ENCODE assay signal across 8 cellular contexts in genomic region chr6:37565267-37566208, GRCh38.
DNase-seq lines count a peak whose midpoint lies in the region; ATAC-seq, FAIRE-seq and TF ChIP-seq lines count a peak whose summit lies in the region.

No MANE protein-coding gene starts in this region.

- no peaks in the 10 kb centered on the region for H3K9me3 ChIP-seq in BLaER1 treated with 17β-estradiol and CSF1 and Interleukin-3, amounts not matched to agents 10 nM and 100 nM (replicated peaks in 1 of 11)
- H3K9me3 ChIP-seq in thoracic aorta = no peaks in the 10 kb centered on the region

- no peak for FAIRE-seq in H54 (lab: Jason Lieb, UNC)

- peak overlapping the region in 8 of 11 experiments; percentile 28 to 66 (median 34); a peak in 13 of 22 replicates for H3K9ac ChIP-seq in BLaER1 treated with 17β-estradiol and CSF1 and Interleukin-3, amounts not matched to agents 10 nM and 100 nM

- peak overlapping the region in 3 of 11 experiments; percentile 13 to 74 (median 36); a peak in 6 of 22 replicates for H3K27ac ChIP-seq in BLaER1 treated with 17β-estradiol and CSF1 and Interleukin-3, amounts not matched to agents 10 nM and 100 nM
- H3K27ac ChIP-seq in thoracic aorta = no peak overlapping the region

- TF ChIP-seq CTCF in thoracic aorta (IDR thresholded peaks at IDR 0.05) = no peak

- no peak for TF ChIP-seq POLR2A in H54 (IDR thresholded peaks at IDR 0.05; ENCODE audit: low read depth, low read length)

- H3K27me3 Mint-ChIP-seq in activated naive CD8-positive, alpha-beta T cell treated with anti-CD3 and anti-CD28 coated beads, Interleukin-2, amount 10 ng/mL, durations not matched to agents 7 days and 5 days = peaks cover 17% of the 10 kb centered on the region

- no peak for ATAC-seq in activated naive CD8-positive, alpha-beta T cell treated with anti-CD3 and anti-CD28 coated beads, Interleukin-2, amount 10 ng/mL, durations not matched to agents 7 days and 5 days (ENCODE audit: low read depth)
- ATAC-seq in thoracic aorta (ENCODE audit: insufficient number of reproducible peaks, low FRiP score, low read depth) (no peak), GM21529 (IDR thresholded peaks at IDR 0.05; ENCODE audit: unreplicated experiment) (no peak)

- H3K4me1 ChIP-seq in BLaER1 treated with 17β-estradiol and CSF1 and Interleukin-3, amounts not matched to agents 10 nM and 100 nM = peaks cover 35 to 100% (median 98%) of the 10 kb centered on the region in 10 experiments
- peaks cover 7 to 11% of the 10 kb centered on the region in 2 donors for H3K4me1 ChIP-seq in thoracic aorta (ENCODE audit: control insufficient read depth in 1 of 2, low read depth in 2 of 2)

- H3K4me2 ChIP-seq in BLaER1 treated with 17β-estradiol and CSF1 and Interleukin-3, amounts not matched to agents 10 nM and 100 nM = peak overlapping the region; percentile 84 to 96 (median 90)

- H3K9me3 Mint-ChIP-seq in activated naive CD8-positive, alpha-beta T cell treated with anti-CD3 and anti-CD28 coated beads, Interleukin-2, amount 10 ng/mL, durations not matched to agents 7 days and 5 days = no peaks in the 10 kb centered on the region

- H3K27ac Mint-ChIP-seq in activated naive CD8-positive, alpha-beta T cell treated with anti-CD3 and anti-CD28 coated beads, Interleukin-2, amount 10 ng/mL, durations not matched to agents 7 days and 5 days = peak overlapping the region; percentile 19

- peak overlapping the region; percentile 35 for H3K4me3 Mint-ChIP-seq in activated naive CD8-positive, alpha-beta T cell treated with anti-CD3 and anti-CD28 coated beads, Interleukin-2, amount 10 ng/mL, durations not matched to agents 7 days and 5 days

- H3K36me3 ChIP-seq in BLaER1 treated with 17β-estradiol and CSF1 and Interleukin-3, amounts not matched to agents 10 nM and 100 nM = no peaks in the 10 kb centered on the region
- no peaks in the 10 kb centered on the region for H3K36me3 ChIP-seq in thoracic aorta

- POLR2A ChIA-PET in activated naive CD8-positive, alpha-beta T cell treated with anti-CD3 and anti-CD28 coated beads, Interleukin-2, amount 10 ng/mL, durations not matched to agents 7 days and 5 days (lab: Charles Lee) = interaction anchor here (0.9 kb wide), 1 partner anchor 48 kb away, joined by 4 read pairs; no protein-coding TSS in a partner anchor

- H3K36me3 Mint-ChIP-seq in activated naive CD8-positive, alpha-beta T cell treated with anti-CD3 and anti-CD28 coated beads, Interleukin-2, amount 10 ng/mL, durations not matched to agents 7 days and 5 days = no peaks in the 10 kb centered on the region

- no peaks in the 10 kb centered on the region; a peak in 1 of 22 replicates for H4K20me1 ChIP-seq in BLaER1 treated with 17β-estradiol and CSF1 and Interleukin-3, amounts not matched to agents 10 nM and 100 nM

- H3K27me3 ChIP-seq in BLaER1 treated with 17β-estradiol and CSF1 and Interleukin-3, amounts not matched to agents 10 nM and 100 nM = peaks cover 0 to 24% (median 0%) of the 10 kb centered on the region in 11 experiments; a peak in 6 of 22 replicates
- no peaks in the 10 kb centered on the region for H3K27me3 ChIP-seq in thoracic aorta (replicated peaks; ENCODE audit: insufficient read depth)

- DNase-seq in NCI-H1092 (lab: John Stamatoyannopoulos, UW) = peak; percentile 79
- no peak for DNase-seq in activated naive CD8-positive, alpha-beta T cell treated with anti-CD3 and anti-CD28 coated beads, Interleukin-2, amount 10 ng/mL, durations not matched to agents 7 days and 5 days
- peak; percentile 78 for DNase-seq in iPS-NIHi11 (ENCODE audit: low spot score)
- no peak for DNase-seq in thoracic aorta (ENCODE audit: low spot score)
- no peak for DNase-seq in stimulated activated CD4-positive, alpha-beta T cell treated with anti-CD3 and anti-CD28 coated beads, Interleukin-1b, Interleukin-23, amount 100 ng/mL, for 48 hours
- DNase-seq in H54 (ENCODE audit: insufficient read length, low spot score) = no peak

- H3K4me1 Mint-ChIP-seq in activated naive CD8-positive, alpha-beta T cell treated with anti-CD3 and anti-CD28 coated beads, Interleukin-2, amount 10 ng/mL, durations not matched to agents 7 days and 5 days = peaks cover 5% of the 10 kb centered on the region

- H3K4me3 ChIP-seq in BLaER1 treated with 17β-estradiol and CSF1 and Interleukin-3, amounts not matched to agents 10 nM and 100 nM = peak overlapping the region; percentile 28 to 50 (median 43); a peak in 17 of 20 replicates
- peak overlapping the region; percentile 72 for H3K4me3 ChIP-seq in thoracic aorta

Comparison
In these comparisons a context has a peak if more than half of its experiments do, and no peak if none do; other contexts are left out.
1. DNase-seq: peak in NCI-H1092 (single experiment) and iPS-NIHi11 (single experiment); none in activated naive CD8-positive, alpha-beta T cell treated with anti-CD3 and anti-CD28 coated beads, Interleukin-2, amount 10 ng/mL, durations not matched to agents 7 days and 5 days (single experiment), thoracic aorta (single experiment), stimulated activated CD4-positive, alpha-beta T cell treated with anti-CD3 and anti-CD28 coated beads, Interleukin-1b, Interleukin-23, amount 100 ng/mL, for 48 hours (single experiment) and H54 (single experiment).